Comparison of ENCODE assay signal across 8 cellular contexts in the genomic region with DNA sequence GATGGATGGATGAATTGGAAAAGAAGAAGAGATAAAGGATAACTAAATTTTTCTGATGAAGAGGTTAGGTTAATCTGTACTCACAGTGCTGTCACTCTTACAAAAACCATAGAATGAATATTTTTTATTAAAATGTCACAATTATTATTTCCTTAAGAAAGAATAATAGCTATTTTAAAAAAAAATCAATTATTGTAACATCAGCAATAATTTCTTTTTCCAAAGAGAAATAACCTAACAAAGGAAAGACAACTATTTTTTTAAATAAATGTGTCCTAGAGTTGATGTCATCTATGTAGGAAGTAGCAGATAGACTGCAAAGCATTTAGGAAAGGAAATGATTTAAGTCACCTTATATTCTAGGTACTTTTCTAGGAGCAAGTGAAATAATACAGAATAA. TPM values are rescaled to one million over a fixed set of nuclear protein-coding genes. Genes with fewer than 3 reads are reported as not detected.
"Had no signal": no experiment of that assay in that cellular context is flagged by ENCODE, and none has a peak within 500 bp of the region (broad histone marks: within the 10 kb centered on the region; RNA-seq: fewer than 3 reads in every experiment).

No MANE protein-coding gene starts in this region.

- H2AFZ ChIP-seq: GM23248 had no signal

- H3K27ac ChIP-seq: GM23248, HL-60 had no signal

- H3K9me3 Mint-ChIP-seq: IgD-negative memory B cell had no signal

- H3K4me3 ChIP-seq: GM23248, HAP-1 had no signal

- H3K4me1 ChIP-seq: HAP-1 had no signal

- H3K9me3 ChIP-seq: HAP-1 had no signal

- H3K4me3 Mint-ChIP-seq: IgD-negative memory B cell had no signal

- H3K9ac ChIP-seq: GM23248 had no signal

- DNase-seq: GM23248, GOT3, H7, KG1 had no signal

- H3K36me3 Mint-ChIP-seq: IgD-negative memory B cell had no signal

- H3K36me3 ChIP-seq: HAP-1 had no signal

- ATAC-seq: HCT116 had no signal

- H3K27ac Mint-ChIP-seq: IgD-negative memory B cell had no signal

RNA-seq across cellular contexts. Expression of a gene that starts 33.6 kb away (rescaled TPM):
- polyA plus RNA-seq: IgD-negative memory B cell had no signal
